27 cellular contexts compared by ENCODE assay signal in genomic region chr3:169472259-169472900, GRCh38.
"Had no signal": no experiment of that assay in that cellular context is flagged by ENCODE, and none has a peak within 500 bp of the region (broad histone marks: within the 10 kb centered on the region; RNA-seq: fewer than 3 reads in every experiment).

No MANE protein-coding gene starts in this region.

- H3K27me3 ChIP-seq: stomach, testis, thyroid gland, tibial artery, tibial nerve, transverse colon, upper lobe of left lung, upper lobe of right lung, uterus, vagina had no signal

- H3K9me3 ChIP-seq: stomach, suprapubic skin, testis, thoracic aorta, thyroid gland, tibial artery, tibial nerve, transverse colon, upper lobe of left lung, upper lobe of right lung, uterus, vagina had no signal

- FAIRE-seq: urothelium cell line had no signal

- H3K4me1 ChIP-seq: suprapubic skin, testis, thyroid gland, tibial artery, tibial nerve, transverse colon, upper lobe of left lung, upper lobe of right lung, uterus, vagina had no signal

- ATAC-seq: stimulated activated effector memory CD8-positive, alpha-beta T cell treated with anti-CD3 and anti-CD28 coated beads, Interleukin-12 subunit alpha, Interleukin-12 subunit beta, amount 100 ng/mL, for 72 hours; stimulated activated memory B cell treated with anti-CD40 and anti-IgM and Interleukin-4, amounts not matched to agents 10 μg/mL and 1 μg/mL and 100 μg/mL, for 72 hours; stimulated activated naive B cell treated with anti-CD40 and anti-IgM and Interleukin-4, amounts not matched to agents 10 μg/mL and 1 μg/mL and 100 μg/mL, for 72 hours; stimulated activated naive CD8-positive, alpha-beta T cell treated with anti-CD3 and anti-CD28 coated beads, Interleukin-15, amount 100 ng/mL, for 72 hours; stimulated activated naive CD8-positive, alpha-beta T cell treated with anti-CD3 and anti-CD28 coated beads, Interleukin-15, Interleukin-2, amounts not matched to agents 100 U/mL and 50 U/mL, for 24 hours; upper lobe of right lung had no signal

- DNase-seq: stimulated activated CD4-positive, alpha-beta T cell treated with anti-CD3 and anti-CD28 coated beads, Interleukin-2, amount 100 ng/mL, for 48 hours; stimulated activated CD4-positive, alpha-beta T cell treated with anti-CD3 and anti-CD28 coated beads, Interleukin-4, amount 100 ng/mL, for 1 hour; stimulated activated CD4-positive, alpha-beta T cell treated with anti-CD3 and anti-CD28 coated beads, Interleukin-4, amount 100 ng/mL, for 24 hours; stimulated activated CD4-positive, alpha-beta T cell treated with anti-CD3 and anti-CD28 coated beads, Interleukin-4, amount 100 ng/mL, for 4 hours; stimulated activated CD8-positive, alpha-beta memory T cell treated with anti-CD3 and anti-CD28 coated beads, Interleukin-4, amount 100 ng/mL, for 48 hours; stimulated activated naive B cell treated with anti-CD40 and anti-IgM and Interleukin-4, amounts not matched to agents 10 μg/mL and 1 μg/mL and 100 μg/mL, for 72 hours; stimulated activated naive CD4-positive, alpha-beta T cell; stimulated activated naive CD4-positive, alpha-beta T cell treated with Interleukin-2 at 50 U/mL for 16 hours; stimulated activated naive CD8-positive, alpha-beta T cell treated with anti-CD3 and anti-CD28 coated beads, Interleukin-15, amount 100 ng/mL, for 72 hours; stimulated activated naive CD8-positive, alpha-beta T cell treated with anti-CD3 and anti-CD28 coated beads, Interleukin-15, Interleukin-2, amounts not matched to agents 100 U/mL and 50 U/mL, for 24 hours; stomach; substantia nigra; testis; thyroid gland; tibial artery; transverse colon; trophoblast cell; upper lobe of left lung; upper lobe of right lung; uterus had no signal

- H3K36me3 ChIP-seq: stomach, suprapubic skin, thoracic aorta, thyroid gland, tibial artery, tibial nerve, transverse colon, upper lobe of left lung, upper lobe of right lung, uterus, vagina had no signal

- H3K27ac ChIP-seq: stomach, suprapubic skin, testis, thoracic aorta, thyroid gland, tibial artery, tibial nerve, transverse colon, upper lobe of left lung, upper lobe of right lung, uterus, vagina had no signal

- H3K4me3 ChIP-seq: stomach, suprapubic skin, testis, thoracic aorta, thyroid gland, tibial artery, tibial nerve, transverse colon, upper lobe of left lung, upper lobe of right lung, uterus, vagina had no signal
